In the genomic region with DNA sequence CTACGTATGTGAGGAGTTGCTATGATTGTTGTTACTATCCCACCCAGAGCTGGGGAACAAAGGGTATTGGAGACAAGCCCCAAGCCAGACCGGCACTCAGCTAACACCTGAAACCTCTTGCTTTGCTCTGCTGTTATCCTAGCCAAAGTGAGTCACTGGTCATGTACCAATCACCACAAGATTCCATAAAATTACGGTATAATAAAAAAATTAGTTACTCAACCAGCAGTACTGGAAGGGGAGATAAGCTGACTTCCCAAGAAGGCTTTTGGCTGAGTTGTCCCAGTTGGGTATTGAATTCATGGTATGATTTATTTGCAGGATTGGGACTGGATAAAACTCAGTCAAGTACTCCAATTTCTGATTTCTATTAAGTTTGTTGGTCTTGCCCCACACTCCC, we compare ENCODE assay signal across 18 cellular contexts. TPM values are rescaled to one million over a fixed set of nuclear protein-coding genes. Genes with fewer than 3 reads are reported as not detected.
A peak's percentile ranks its signal among the peaks of the same experiment; 100 is the strongest.
DNase-seq lines count a peak whose midpoint lies in the region; ATAC-seq and TF ChIP-seq lines count a peak whose summit lies in the region.
"Had no signal": no experiment of that assay in that cellular context is flagged by ENCODE, and none has a peak within 500 bp of the region (broad histone marks: within the 10 kb centered on the region; RNA-seq: fewer than 3 reads in every experiment).

No MANE protein-coding gene starts in this region.

- ATAC-seq in sciatic nerve: no peak
- ATAC-seq: lower lobe of right lung; natural killer cell treated with Interleukin-12 subunit alpha and Interleukin-12 subunit beta and Interleukin-15 and Interleukin-18, amount 100 ng/mL, for 72 hours had no signal

- H3K27me3 Mint-ChIP-seq in progenitor cell of endocrine pancreas: no peaks in the 10 kb centered on the region
- H3K27me3 Mint-ChIP-seq: activated B cell treated with CpG ODN at 0.5 μM for 24 hours had no signal

- peaks cover 28% of the 10 kb centered on the region for H3K9me3 Mint-ChIP-seq in progenitor cell of endocrine pancreas (ENCODE audit: low read depth)
- H3K9me3 Mint-ChIP-seq: activated B cell treated with CpG ODN at 0.5 μM for 24 hours; natural killer cell treated with Interleukin-12 subunit alpha and Interleukin-12 subunit beta and Interleukin-15 and Interleukin-18, amount 100 ng/mL, for 72 hours had no signal

- TF ChIP-seq CTCF in HFF-Myc (IDR thresholded peaks at IDR 0.05; ENCODE audit: low read depth, low read length, missing control alignments) (no peak), astrocyte of the spinal cord (IDR thresholded peaks at IDR 0.05; ENCODE audit: low read depth, low read length) (no peak), progenitor cell of endocrine pancreas (IDR thresholded peaks at IDR 0.05; ENCODE audit: unreplicated experiment) (no peak), GM13976 (IDR thresholded peaks at IDR 0.05; ENCODE audit: borderline replicate concordance, control extremely low read depth, extremely low read depth, insufficient read depth, missing control alignments) (no peak)

- H3K4me3 Mint-ChIP-seq in progenitor cell of endocrine pancreas (ENCODE audit: low read depth): no peak overlapping the region
- H3K4me3 Mint-ChIP-seq: activated B cell treated with CpG ODN at 0.5 μM for 24 hours; natural killer cell treated with Interleukin-12 subunit alpha and Interleukin-12 subunit beta and Interleukin-15 and Interleukin-18, amount 100 ng/mL, for 72 hours had no signal

- peaks cover 8% of the 10 kb centered on the region for H3K4me1 Mint-ChIP-seq in progenitor cell of endocrine pancreas (ENCODE audit: low read depth)

- intact Hi-C loops in sciatic nerve (cut with DNase I): no loop called here

- H3K27ac Mint-ChIP-seq in progenitor cell of endocrine pancreas: no peak overlapping the region
- H3K27ac Mint-ChIP-seq: activated B cell treated with CpG ODN at 0.5 μM for 24 hours; natural killer cell treated with Interleukin-12 subunit alpha and Interleukin-12 subunit beta and Interleukin-15 and Interleukin-18, amount 100 ng/mL, for 72 hours had no signal

- peak; percentile 55 for DNase-seq in A172 (ENCODE audit: low spot score)
- no peak for DNase-seq in HFF-Myc (ENCODE audit: extremely low read depth, low read depth)
- peak; percentile 65 for DNase-seq in astrocyte of the spinal cord (ENCODE audit: low read depth, low spot score)
- peak; percentile 5 for DNase-seq in glomerular visceral epithelial cell (ENCODE audit: extremely low spot score)
- DNase-seq in progenitor cell of endocrine pancreas (ENCODE audit: low spot score, unreplicated experiment): no peak
- no peak for DNase-seq in sciatic nerve (ENCODE audit: low spot score)
- DNase-seq in GM13976 (ENCODE audit: low spot score): no peak
- DNase-seq in hepatic stellate cell (ENCODE audit: low spot score): no peak
- DNase-seq: 8988T; activated B cell treated with CpG ODN at 0.5 μM for 24 hours; Caco-2; lower lobe of right lung; NCI-H1694; NCI-H510A; OCI-M1; stimulated activated CD4-positive, alpha-beta T cell treated with anti-CD3 and anti-CD28 coated beads, Interleukin-4, amount 100 ng/mL, for 1 hour; upper lobe of left lung had no signal

- in situ Hi-C loops in astrocyte of the spinal cord (cut with HindIII; ENCODE audit: low sequenced_read_pairs): no loop called here
- in situ Hi-C loops in GM13976 (cut with MboI; ENCODE audit: low sequenced_read_pairs, unreplicated experiment): no loop called here

- no peaks in the 10 kb centered on the region for H3K36me3 Mint-ChIP-seq in progenitor cell of endocrine pancreas (ENCODE audit: insufficient read depth)
- H3K36me3 Mint-ChIP-seq: natural killer cell treated with Interleukin-12 subunit alpha and Interleukin-12 subunit beta and Interleukin-15 and Interleukin-18, amount 100 ng/mL, for 72 hours had no signal

- H3K4me3 ChIP-seq in HFF-Myc (replicated peaks; ENCODE audit: low read depth, low read length) (peak overlapping the region; percentile 74), astrocyte of the spinal cord (ENCODE audit: low read depth, low read length) (no peak overlapping the region)
- H3K4me3 ChIP-seq: lower lobe of right lung, upper lobe of left lung had no signal

RNA-seq across cellular contexts. Expression of a gene that starts 5.3 kb away (rescaled TPM):
- total RNA-seq in A172 (2014; rRNA removed; shearing (Covaris generic)): 9.7 and 10.9 TPM in 2 replicates
- total RNA-seq in progenitor cell of endocrine pancreas: 4.2 and 6.6 TPM in 2 replicates
- 2.9 TPM for total RNA-seq in sciatic nerve
- total RNA-seq: Caco-2 had no signal

Comparison
In these comparisons a context has a peak if more than half of its experiments do, and no peak if none do; other contexts are left out.
1. DNase-seq: peak in A172 (single experiment), astrocyte of the spinal cord (single experiment) and glomerular visceral epithelial cell (single experiment); none in HFF-Myc (single experiment), progenitor cell of endocrine pancreas (single experiment), sciatic nerve (single experiment), GM13976 (single experiment) and hepatic stellate cell (single experiment).